ENCODE assay signal across 10 cellular contexts in the genomic region with DNA sequence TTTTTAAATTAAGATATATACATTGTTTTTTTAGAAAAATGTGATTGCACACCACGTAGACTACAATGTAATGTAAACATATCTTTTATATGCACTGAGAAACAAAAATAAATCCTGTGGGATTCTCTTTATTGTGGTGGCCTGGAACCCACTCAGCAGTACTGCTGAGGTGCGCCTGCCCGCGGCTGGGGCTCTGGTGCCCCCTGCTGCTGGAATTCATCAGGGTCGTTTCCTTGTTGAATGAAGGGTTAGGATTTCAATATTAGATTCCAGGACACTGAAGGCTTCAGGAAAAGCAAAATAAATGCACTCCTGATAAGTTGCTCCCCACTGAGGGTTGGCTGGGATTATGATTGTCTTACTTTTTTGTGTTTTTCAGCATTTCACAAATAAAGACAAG.
DNase-seq lines count a peak whose midpoint lies in the region; ATAC-seq, FAIRE-seq and TF ChIP-seq lines count a peak whose summit lies in the region.
"Had no signal": no experiment of that assay in that cellular context is flagged by ENCODE, and none has a peak within 500 bp of the region (broad histone marks: within the 10 kb centered on the region; RNA-seq: fewer than 3 reads in every experiment).

No MANE protein-coding gene starts in this region.

- no peak for TF ChIP-seq EP300 in K562 (IDR thresholded peaks at IDR 0.05; ENCODE audit: low read length)

- DNase-seq in DMS 273 (lab: John Stamatoyannopoulos, UW; ENCODE audit: unreplicated experiment) (peak; percentile 61), DMS 273 treated with DMSO at 0.1 percent for 48 hours (lab: John Stamatoyannopoulos, UW) (no peak), NB4 (ENCODE audit: low read depth) (peak; percentile 30), K562 (ENCODE audit: extremely low read depth in 1 of 4, low spot score in 3 of 4) (peak; percentile 12 to 30 (median 16)), progenitor cell of endocrine pancreas (ENCODE audit: low spot score, unreplicated experiment) (no peak), HuH-7.5 (ENCODE audit: low spot score) (no peak)

- BruUV-seq in K562 (replicated peaks; lab: Mats Ljungman, UMichigan), result no TSS peak

- H3K27me3 ChIP-seq in K562 (ENCODE audit: control insufficient read depth in 2 of 2, insufficient read depth in 2 of 2, low read length in 2 of 2), result no peaks in the 10 kb centered on the region

- H3K27ac Mint-ChIP-seq in progenitor cell of endocrine pancreas, result no peak overlapping the region

- no peaks in the 10 kb centered on the region for H3K36me3 Mint-ChIP-seq in progenitor cell of endocrine pancreas (ENCODE audit: insufficient read depth)

- no peaks in the 10 kb centered on the region for H3K36me3 ChIP-seq in K562 (ENCODE audit: control insufficient read depth, insufficient read depth, low read length)

- H3K9ac ChIP-seq in K562 (ENCODE audit: insufficient read depth in 1 of 2, low read depth in 2 of 2, low read length in 2 of 2), result no peak overlapping the region

- in situ Hi-C loops in K562 (cut with MboI), result loop anchor here (25.0 kb wide), 1 partner anchor 748 kb away; no protein-coding TSS in a partner anchor

- peak in 1 of 2 experiments; percentile 20; a peak in 2 of 4 replicates for TF ChIP-seq RAD21 in K562 (CRISPR knock-in tag; conservative IDR thresholded peaks at IDR 0.05 in 1 of 2, IDR thresholded peaks at IDR 0.05 in 1 of 2)

- no peak for FAIRE-seq in K562 (lab: Jason Lieb, UNC)
- FAIRE-seq: A204.1, TTC549 had no signal

- H3K4me2 ChIP-seq in K562 (ENCODE audit: insufficient read depth, low read length), result no peak overlapping the region

- POLR2A ChIA-PET in K562 (lab: Yijun Ruan, JAX), result no interaction called here

- no peak overlapping the region for H3K4me3 Mint-ChIP-seq in progenitor cell of endocrine pancreas (ENCODE audit: low read depth)

- H3K4me3 ChIP-seq in NB4 (ENCODE audit: low read depth, low read length) (no peak overlapping the region), K562 (no peak overlapping the region)

- H3K27me3 Mint-ChIP-seq in progenitor cell of endocrine pancreas, result peaks cover 3% of the 10 kb centered on the region

- no peaks in the 10 kb centered on the region for H3K9me1 ChIP-seq in K562 (ENCODE audit: control insufficient read depth, insufficient read depth, low read length)

- 0% methylated on average over 5 of the region's 5 CpGs for WGBS in K562 (ENCODE audit: insufficient coverage, low coverage, missing lambda C conversion rate)

- TF ChIP-seq CTCF in NB4 (IDR thresholded peaks at IDR 0.05; ENCODE audit: low read depth, low read length), result peak; percentile 78
- peak; percentile 49 to 52 (median 50) for TF ChIP-seq CTCF in K562 (IDR thresholded peaks at IDR 0.05 in 2 of 3, conservative IDR thresholded peaks at IDR 0.05 in 1 of 3; ENCODE audit: insufficient read depth in 2 of 3, low read depth in 1 of 3, low read length in 3 of 3)
- TF ChIP-seq CTCF in progenitor cell of endocrine pancreas (IDR thresholded peaks at IDR 0.05; ENCODE audit: unreplicated experiment), result peak; percentile 63

- intact Hi-C loops in K562 (cut with micrococcal nuclease), result loop anchor here (10.0 kb wide), 1 partner anchor 750 kb away; no protein-coding TSS in a partner anchor

- peaks cover 4% of the 10 kb centered on the region for H3K9me3 Mint-ChIP-seq in progenitor cell of endocrine pancreas (ENCODE audit: low read depth)

- no peak overlapping the region for H3K27ac ChIP-seq in K562 (ENCODE audit: extremely low read depth, low read depth, low read length)

- H3K4me1 ChIP-seq in K562 (replicated peaks in 1 of 2; ENCODE audit: control insufficient read depth in 2 of 2, insufficient read depth in 2 of 2, low read length in 2 of 2), result no peaks in the 10 kb centered on the region

- no peaks in the 10 kb centered on the region for H3K9me3 ChIP-seq in K562 (replicated peaks; ENCODE audit: control insufficient read depth, insufficient read depth, low read depth, low read length)

- no peaks in the 10 kb centered on the region for H3K79me2 ChIP-seq in K562 (ENCODE audit: control insufficient read depth, insufficient read depth, low read length)

- no peaks in the 10 kb centered on the region for H4K20me1 ChIP-seq in K562 (replicated peaks; ENCODE audit: control insufficient read depth, insufficient read depth, low read length)

- H2AFZ ChIP-seq in K562 (ENCODE audit: low read depth, low read length), result no peak overlapping the region

- ATAC-seq in K562, result 0 out of 3 replicates have a peak, but pooled peaks have one; percentile 55
- ATAC-seq in GM19463 (IDR thresholded peaks at IDR 0.05; ENCODE audit: unreplicated experiment), result no peak
- ATAC-seq in GM21360 (IDR thresholded peaks at IDR 0.05; ENCODE audit: unreplicated experiment), result no peak

- H3K4me1 Mint-ChIP-seq in progenitor cell of endocrine pancreas (ENCODE audit: low read depth), result peaks cover 4% of the 10 kb centered on the region

- TF ChIP-seq POLR2A in NB4 (IDR thresholded peaks at IDR 0.05; ENCODE audit: extremely low read depth, insufficient read length) (no peak), K562 (conservative IDR thresholded peaks at IDR 0.05) (no peak)

- CTCF ChIA-PET in K562 (lab: Yijun Ruan, JAX; ENCODE audit: low intra/inter-chr PET ratio), result interaction anchor here (0.6 kb wide), 1 partner anchor 754 kb away, joined by 4 read pairs; no protein-coding TSS in a partner anchor

TF ChIP-seq in K562, 482 proteins besides CTCF, POLR2A, EP300 and RAD21 (continues in another document):
- TF ChIP-seq, protein P1, sequence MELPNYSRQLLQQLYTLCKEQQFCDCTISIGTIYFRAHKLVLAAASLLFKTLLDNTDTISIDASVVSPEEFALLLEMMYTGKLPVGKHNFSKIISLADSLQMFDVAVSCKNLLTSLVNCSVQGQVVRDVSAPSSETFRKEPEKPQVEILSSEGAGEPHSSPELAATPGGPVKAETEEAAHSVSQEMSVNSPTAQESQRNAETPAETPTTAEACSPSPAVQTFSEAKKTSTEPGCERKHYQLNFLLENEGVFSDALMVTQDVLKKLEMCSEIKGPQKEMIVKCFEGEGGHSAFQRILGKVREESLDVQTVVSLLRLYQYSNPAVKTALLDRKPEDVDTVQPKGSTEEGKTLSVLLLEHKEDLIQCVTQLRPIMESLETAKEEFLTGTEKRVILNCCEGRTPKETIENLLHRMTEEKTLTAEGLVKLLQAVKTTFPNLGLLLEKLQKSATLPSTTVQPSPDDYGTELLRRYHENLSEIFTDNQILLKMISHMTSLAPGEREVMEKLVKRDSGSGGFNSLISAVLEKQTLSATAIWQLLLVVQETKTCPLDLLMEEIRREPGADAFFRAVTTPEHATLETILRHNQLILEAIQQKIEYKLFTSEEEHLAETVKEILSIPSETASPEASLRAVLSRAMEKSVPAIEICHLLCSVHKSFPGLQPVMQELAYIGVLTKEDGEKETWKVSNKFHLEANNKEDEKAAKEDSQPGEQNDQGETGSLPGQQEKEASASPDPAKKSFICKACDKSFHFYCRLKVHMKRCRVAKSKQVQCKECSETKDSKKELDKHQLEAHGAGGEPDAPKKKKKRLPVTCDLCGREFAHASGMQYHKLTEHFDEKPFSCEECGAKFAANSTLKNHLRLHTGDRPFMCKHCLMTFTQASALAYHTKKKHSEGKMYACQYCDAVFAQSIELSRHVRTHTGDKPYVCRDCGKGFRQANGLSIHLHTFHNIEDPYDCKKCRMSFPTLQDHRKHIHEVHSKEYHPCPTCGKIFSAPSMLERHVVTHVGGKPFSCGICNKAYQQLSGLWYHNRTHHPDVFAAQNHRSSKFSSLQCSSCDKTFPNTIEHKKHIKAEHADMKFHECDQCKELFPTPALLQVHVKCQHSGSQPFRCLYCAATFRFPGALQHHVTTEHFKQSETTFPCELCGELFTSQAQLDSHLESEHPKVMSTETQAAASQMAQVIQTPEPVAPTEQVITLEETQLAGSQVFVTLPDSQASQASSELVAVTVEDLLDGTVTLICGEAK (IDR thresholded peaks at IDR 0.05), result no peak
- TF ChIP-seq, protein P1 (CRISPR knock-in tag; IDR thresholded peaks at IDR 0.05), result no peak

Comparison
In these comparisons a context has a peak if more than half of its experiments do, and no peak if none do; other contexts are left out.
1. DNase-seq: peak in DMS 273 (single experiment), NB4 (single experiment) and K562 (4 of 4); none in DMS 273 treated with DMSO at 0.1 percent for 48 hours (single experiment), progenitor cell of endocrine pancreas (single experiment) and HuH-7.5 (single experiment).
2. Peak in every context shown above with its lines, with median percentiles within 50 percentile points of each other: CTCF ChIP-seq.